8 cellular contexts compared by ENCODE assay signal in genomic region chr2:240136013-240136670, GRCh38. TPM values are rescaled to one million over a fixed set of nuclear protein-coding genes. Genes with fewer than 3 reads are reported as not detected.
A peak's percentile ranks its signal among the peaks of the same experiment; 100 is the strongest.
DNase-seq lines count a peak whose midpoint lies in the region; ATAC-seq lines count a peak whose summit lies in the region.

COPS9 (minus strand) TSS chr2:240136305; CDS start chr2:240136284, 21 bp downstream.

- no peaks in the 10 kb centered on the region for H3K27me3 ChIP-seq in naive thymus-derived CD4-positive, alpha-beta T cell (ENCODE audit: control insufficient read depth in 2 of 2, insufficient read depth in 2 of 2, low read length in 2 of 2)

- H3K9me3 Mint-ChIP-seq in activated T-helper 1 cell treated with anti-CD3 and anti-CD28 coated beads, Interleukin-12 subunit alpha, Interleukin-12 subunit beta, Interleukin-2, Interleukin-4 antibody, amounts not matched to agents 30 ng/mL and 10 ng/mL and 1 ng/mL, durations not matched to agents 14 hours and 24 hours and 36 hours: no peaks in the 10 kb centered on the region
- peaks cover 0 to 3% (median 0%) of the 10 kb centered on the region in 11 donors for H3K9me3 Mint-ChIP-seq in naive thymus-derived CD4-positive, alpha-beta T cell
- no peaks in the 10 kb centered on the region for H3K9me3 Mint-ChIP-seq in stimulated activated effector memory CD8-positive, alpha-beta T cell treated with anti-CD3 and anti-CD28 coated beads, Interleukin-12 subunit alpha, Interleukin-12 subunit beta, amount 100 ng/mL, for 72 hours

- H3K27ac Mint-ChIP-seq in activated T-helper 1 cell treated with anti-CD3 and anti-CD28 coated beads, Interleukin-12 subunit alpha, Interleukin-12 subunit beta, Interleukin-2, Interleukin-4 antibody, amounts not matched to agents 30 ng/mL and 10 ng/mL and 1 ng/mL, durations not matched to agents 14 hours and 24 hours and 36 hours: peak within 1 kb of the TSS; percentile 84
- H3K27ac Mint-ChIP-seq in naive thymus-derived CD4-positive, alpha-beta T cell: peak within 1 kb of the TSS; percentile 78 to 95 (median 90)
- peak within 1 kb of the TSS; percentile 95 for H3K27ac Mint-ChIP-seq in stimulated activated effector memory CD8-positive, alpha-beta T cell treated with anti-CD3 and anti-CD28 coated beads, Interleukin-12 subunit alpha, Interleukin-12 subunit beta, amount 100 ng/mL, for 72 hours

- intact Hi-C loops in activated T-helper 1 cell treated with anti-CD3 and anti-CD28 coated beads, Interleukin-12 subunit alpha, Interleukin-12 subunit beta, Interleukin-2, Interleukin-4 antibody, amounts not matched to agents 30 ng/mL and 10 ng/mL and 1 ng/mL, durations not matched to agents 14 hours and 24 hours and 36 hours (cut with micrococcal nuclease): loop anchor here (1.0 to 10.0 kb wide), 8 partner anchors 15 to 871 kb away; partner anchors contain the start of genes DUSP28, GPC1, HDAC4 and NDUFA10
- intact Hi-C loops in naive thymus-derived CD4-positive, alpha-beta T cell (cut with micrococcal nuclease): loop anchor here (1.0 to 5.0 kb wide), 6 partner anchors 111 to 869 kb away; partner anchors contain the start of genes HDAC4 (in 2 of the 2), NDUFA10 (in 2 of the 2) and GPC1 (in 1 of the 2)

- no peaks in the 10 kb centered on the region for H3K9me3 ChIP-seq in naive thymus-derived CD4-positive, alpha-beta T cell (ENCODE audit: control insufficient read depth in 2 of 3, low read length in 3 of 3)

- peak within 1 kb of the TSS; percentile 75 for H3K27ac ChIP-seq in naive thymus-derived CD4-positive, alpha-beta T cell (ENCODE audit: low read depth, low read length)

- peak within 1 kb of the TSS; percentile 95 for H3K4me3 ChIP-seq in naive thymus-derived CD4-positive, alpha-beta T cell (ENCODE audit: low read length)

- H3K36me3 ChIP-seq in naive thymus-derived CD4-positive, alpha-beta T cell (ENCODE audit: control insufficient read depth in 2 of 3, insufficient read depth in 3 of 3, low read length in 3 of 3): peaks cover 0 to 39% (median 0%) of the 10 kb centered on the region in 3 experiments

- H3K4me1 ChIP-seq in naive thymus-derived CD4-positive, alpha-beta T cell (ENCODE audit: control insufficient read depth in 2 of 2, insufficient read depth in 2 of 2, low read length in 2 of 2): peaks cover 17 to 18% of the 10 kb centered on the region in 2 donors

- DNase-seq in DMS53 (lab: John Stamatoyannopoulos, UW) (peak; percentile 97), KBM-7 (peak; percentile 86), RKO (ENCODE audit: low spot score) (peak; percentile 91), fibroblast of gingiva (ENCODE audit: low read depth) (peak; percentile 94)
- peak; percentile 85 for DNase-seq in activated T-helper 1 cell treated with anti-CD3 and anti-CD28 coated beads, Interleukin-12 subunit alpha, Interleukin-12 subunit beta, Interleukin-2, Interleukin-4 antibody, amounts not matched to agents 30 ng/mL and 10 ng/mL and 1 ng/mL, durations not matched to agents 14 hours and 24 hours and 36 hours (ENCODE audit: low spot score)
- peak; percentile 74 to 89 (median 82) for DNase-seq in naive thymus-derived CD4-positive, alpha-beta T cell
- peak; percentile 91 to 92 for DNase-seq in stimulated activated effector memory CD8-positive, alpha-beta T cell treated with anti-CD3 and anti-CD28 coated beads, Interleukin-12 subunit alpha, Interleukin-12 subunit beta, amount 100 ng/mL, for 72 hours (ENCODE audit: low spot score in 2 of 2)

- H3K4me3 Mint-ChIP-seq in activated T-helper 1 cell treated with anti-CD3 and anti-CD28 coated beads, Interleukin-12 subunit alpha, Interleukin-12 subunit beta, Interleukin-2, Interleukin-4 antibody, amounts not matched to agents 30 ng/mL and 10 ng/mL and 1 ng/mL, durations not matched to agents 14 hours and 24 hours and 36 hours: peak within 1 kb of the TSS; percentile 92
- peak within 1 kb of the TSS; percentile 79 to 97 (median 93) for H3K4me3 Mint-ChIP-seq in naive thymus-derived CD4-positive, alpha-beta T cell
- peak within 1 kb of the TSS; percentile 85 for H3K4me3 Mint-ChIP-seq in stimulated activated effector memory CD8-positive, alpha-beta T cell treated with anti-CD3 and anti-CD28 coated beads, Interleukin-12 subunit alpha, Interleukin-12 subunit beta, amount 100 ng/mL, for 72 hours

- in situ Hi-C loops in KBM-7 (cut with MboI; ENCODE audit: low pct_unique_long_range_greater_than_20kb, low sequenced_read_pairs): no loop called here

- ATAC-seq in GM21717 (IDR thresholded peaks at IDR 0.05; ENCODE audit: unreplicated experiment): peak; percentile 92
- peak; percentile 98 for ATAC-seq in naive thymus-derived CD4-positive, alpha-beta T cell
- peak; percentile 98 for ATAC-seq in stimulated activated effector memory CD8-positive, alpha-beta T cell treated with anti-CD3 and anti-CD28 coated beads, Interleukin-12 subunit alpha, Interleukin-12 subunit beta, amount 100 ng/mL, for 72 hours

- CTCF ChIA-PET in naive thymus-derived CD4-positive, alpha-beta T cell (lab: Charles Lee): no interaction called here

- peaks cover 6% of the 10 kb centered on the region for H3K27me3 Mint-ChIP-seq in activated T-helper 1 cell treated with anti-CD3 and anti-CD28 coated beads, Interleukin-12 subunit alpha, Interleukin-12 subunit beta, Interleukin-2, Interleukin-4 antibody, amounts not matched to agents 30 ng/mL and 10 ng/mL and 1 ng/mL, durations not matched to agents 14 hours and 24 hours and 36 hours (ENCODE audit: insufficient read depth)
- peaks cover 0 to 4% (median 0%) of the 10 kb centered on the region in 5 donors for H3K27me3 Mint-ChIP-seq in naive thymus-derived CD4-positive, alpha-beta T cell

- H3K4me1 Mint-ChIP-seq in activated T-helper 1 cell treated with anti-CD3 and anti-CD28 coated beads, Interleukin-12 subunit alpha, Interleukin-12 subunit beta, Interleukin-2, Interleukin-4 antibody, amounts not matched to agents 30 ng/mL and 10 ng/mL and 1 ng/mL, durations not matched to agents 14 hours and 24 hours and 36 hours (ENCODE audit: low read depth): peaks cover 25% of the 10 kb centered on the region
- peaks cover 21 to 32% (median 28%) of the 10 kb centered on the region in 7 donors for H3K4me1 Mint-ChIP-seq in naive thymus-derived CD4-positive, alpha-beta T cell
- H3K4me1 Mint-ChIP-seq in stimulated activated effector memory CD8-positive, alpha-beta T cell treated with anti-CD3 and anti-CD28 coated beads, Interleukin-12 subunit alpha, Interleukin-12 subunit beta, amount 100 ng/mL, for 72 hours: peaks cover 31% of the 10 kb centered on the region

- peaks cover 14% of the 10 kb centered on the region for H3K36me3 Mint-ChIP-seq in activated T-helper 1 cell treated with anti-CD3 and anti-CD28 coated beads, Interleukin-12 subunit alpha, Interleukin-12 subunit beta, Interleukin-2, Interleukin-4 antibody, amounts not matched to agents 30 ng/mL and 10 ng/mL and 1 ng/mL, durations not matched to agents 14 hours and 24 hours and 36 hours (ENCODE audit: low read depth)
- H3K36me3 Mint-ChIP-seq in naive thymus-derived CD4-positive, alpha-beta T cell: peaks cover 0 to 18% (median 5%) of the 10 kb centered on the region in 5 donors
- peaks cover 24% of the 10 kb centered on the region for H3K36me3 Mint-ChIP-seq in stimulated activated effector memory CD8-positive, alpha-beta T cell treated with anti-CD3 and anti-CD28 coated beads, Interleukin-12 subunit alpha, Interleukin-12 subunit beta, amount 100 ng/mL, for 72 hours

- POLR2A ChIA-PET in naive thymus-derived CD4-positive, alpha-beta T cell (lab: Charles Lee): interaction anchor here (1.0 kb wide), 1 partner anchor 110 kb away, joined by 5 read pairs; no protein-coding TSS in a partner anchor

RNA-seq across cellular contexts. Expression of gene COPS9, which starts in this region (rescaled TPM):
- 127 and 132 TPM in 2 replicates for total RNA-seq in activated T-helper 1 cell treated with anti-CD3 and anti-CD28 coated beads, Interleukin-12 subunit alpha, Interleukin-12 subunit beta, Interleukin-2, Interleukin-4 antibody, amounts not matched to agents 30 ng/mL and 10 ng/mL and 1 ng/mL, durations not matched to agents 14 hours and 24 hours and 36 hours
- 100 to 1,000 TPM in 1 of 5 experiments, 10 to 100 TPM in 4; 53.7 to 106 (median 71.8) TPM for total RNA-seq in naive thymus-derived CD4-positive, alpha-beta T cell
- polyA plus RNA-seq in naive thymus-derived CD4-positive, alpha-beta T cell: 100 to 1,000 TPM; 264 to 297 TPM

Comparison
In these comparisons a context has a peak if more than half of its experiments do, and no peak if none do; other contexts are left out.
1. Peak in every context shown above with its lines: DNase-seq, ATAC-seq, H3K4me3 ChIP-seq and H3K27ac ChIP-seq.